23 cellular contexts compared by ENCODE assay signal in genomic region chr15:95605098-95605497, GRCh38.
DNase-seq lines count a peak whose midpoint lies in the region; ATAC-seq, FAIRE-seq and TF ChIP-seq lines count a peak whose summit lies in the region.
"Had no signal": no experiment of that assay in that cellular context is flagged by ENCODE, and none has a peak within 500 bp of the region (broad histone marks: within the 10 kb centered on the region; RNA-seq: fewer than 3 reads in every experiment).

No MANE protein-coding gene starts in this region.

- intact Hi-C loops in left ventricle myocardium inferior (cut with micrococcal nuclease) (no loop called here), right cardiac atrium (cut with DNase I) (no loop called here), aorta (cut with DNase I) (loop anchor here (10.0 kb wide), 3 partner anchors 190 to 340 kb away; no protein-coding TSS in a partner anchor)

- FAIRE-seq in islet of Langerhans (lab: Jason Lieb, UNC), result peak; percentile 17
- FAIRE-seq: GM18507 had no signal

- H3K9me3 ChIP-seq in left ventricle myocardium inferior (replicated peaks) (peaks cover 5% of the 10 kb centered on the region), right cardiac atrium (ENCODE audit: control insufficient read depth, low read length) (no peaks in the 10 kb centered on the region), skeletal muscle tissue (ENCODE audit: control insufficient read depth in 3 of 3, low read length in 3 of 3) (no peaks in the 10 kb centered on the region), aorta (ENCODE audit: control insufficient read depth, low read length) (no peaks in the 10 kb centered on the region)

- H3K27ac ChIP-seq in left ventricle myocardium inferior (replicated peaks) (peak overlapping the region; percentile 77), right cardiac atrium (ENCODE audit: low read length) (no peak overlapping the region), skeletal muscle tissue (ENCODE audit: low read depth, low read length) (peak overlapping the region; percentile 9), aorta (ENCODE audit: low read depth in 1 of 2, low read length in 2 of 2) (no peak overlapping the region)
- H3K27ac ChIP-seq: BLaER1 treated with 17β-estradiol and CSF1 and Interleukin-3, amounts not matched to agents 10 nM and 100 nM; KMS-11; PC-9 had no signal

- H3K9ac ChIP-seq in skeletal muscle tissue (ENCODE audit: low read depth in 1 of 3, low read length in 3 of 3), result no peak overlapping the region
- H3K9ac ChIP-seq: BLaER1 treated with 17β-estradiol and CSF1 and Interleukin-3, amounts not matched to agents 10 nM and 100 nM; KMS-11 had no signal

- H3K27me3 ChIP-seq in left ventricle myocardium inferior (ENCODE audit: low read depth) (no peaks in the 10 kb centered on the region), right cardiac atrium (ENCODE audit: control insufficient read depth, insufficient read depth) (no peaks in the 10 kb centered on the region), skeletal muscle tissue (ENCODE audit: control insufficient read depth in 3 of 3, insufficient read depth in 3 of 3, low read length in 3 of 3) (no peaks in the 10 kb centered on the region), aorta (ENCODE audit: control insufficient read depth in 1 of 2, insufficient read depth in 2 of 2, low read length in 1 of 2) (no peaks in the 10 kb centered on the region)
- H3K27me3 ChIP-seq: BLaER1 treated with 17β-estradiol and CSF1 and Interleukin-3, amounts not matched to agents 10 nM and 100 nM had no signal

- DNase-seq in left ventricle myocardium inferior (no peak), right cardiac atrium (no peak), aorta (no peak), AG08396 (ENCODE audit: low spot score) (no peak)
- DNase-seq in activated CD4-positive, alpha-beta T cell treated with anti-CD3 and anti-CD28 coated beads, Interleukin-2, amount 50 U/mL, for 1 hour, result no peak
- DNase-seq: AML-193; CD4-positive, alpha-beta T cell; DMS53; H9; MM.1S; NCI-H2029 treated with DMSO at 0.1 percent for 48 hours; NCI-H446 treated with DMSO at 0.1 percent for 48 hours; NCI-H526; NCI-H82; NK-92 treated with Interleukin-12 subunit alpha and Interleukin-12 subunit beta, amount 100 ng/mL, for 24 hours; PC-9 had no signal

- ATAC-seq in right cardiac atrium, result no peak
- ATAC-seq in aorta (ENCODE audit: low FRiP score), result peak; percentile 26
- no peak for ATAC-seq in GM18511 (IDR thresholded peaks at IDR 0.05; ENCODE audit: unreplicated experiment)
- ATAC-seq: GM23338 had no signal

- H3K4me1 ChIP-seq in left ventricle myocardium inferior, result peaks cover 15% of the 10 kb centered on the region
- H3K4me1 ChIP-seq in right cardiac atrium (ENCODE audit: control insufficient read depth, insufficient read depth, low read length), result no peaks in the 10 kb centered on the region
- peaks cover 0 to 4% (median 0%) of the 10 kb centered on the region in 3 donors for H3K4me1 ChIP-seq in skeletal muscle tissue (ENCODE audit: control insufficient read depth in 3 of 3, insufficient read depth in 3 of 3, low read length in 3 of 3)
- peaks cover 4% of the 10 kb centered on the region in 2 donors for H3K4me1 ChIP-seq in aorta (ENCODE audit: control insufficient read depth in 1 of 2, insufficient read depth in 2 of 2, low read length in 2 of 2)

- H3K4me3 ChIP-seq in left ventricle myocardium inferior, result no peak overlapping the region
- H3K4me3 ChIP-seq in right cardiac atrium (ENCODE audit: low read length), result no peak overlapping the region
- no peak overlapping the region for H3K4me3 ChIP-seq in skeletal muscle tissue (ENCODE audit: low read length in 3 of 3)
- H3K4me3 ChIP-seq in aorta (ENCODE audit: low read length in 2 of 2), result no peak overlapping the region
- H3K4me3 ChIP-seq: BLaER1 treated with 17β-estradiol and CSF1 and Interleukin-3, amounts not matched to agents 10 nM and 100 nM; GM23338; PC-9 had no signal

- H3K36me3 ChIP-seq in left ventricle myocardium inferior, result no peaks in the 10 kb centered on the region
- no peaks in the 10 kb centered on the region for H3K36me3 ChIP-seq in skeletal muscle tissue (ENCODE audit: control insufficient read depth in 3 of 3, insufficient read depth in 3 of 3, low read length in 3 of 3)
- no peaks in the 10 kb centered on the region for H3K36me3 ChIP-seq in aorta (ENCODE audit: control insufficient read depth in 1 of 2, insufficient read depth in 2 of 2, low read length in 1 of 2)
- H3K36me3 ChIP-seq: BLaER1 treated with 17β-estradiol and CSF1 and Interleukin-3, amounts not matched to agents 10 nM and 100 nM had no signal

- no peak for TF ChIP-seq CTCF in left ventricle myocardium inferior (IDR thresholded peaks at IDR 0.05; ENCODE audit: borderline replicate concordance)

Comparison
In these comparisons a context has a peak if more than half of its experiments do, and no peak if none do; other contexts are left out.
1. H3K27ac ChIP-seq: peak in left ventricle myocardium inferior (single experiment) and skeletal muscle tissue (single experiment); none in right cardiac atrium (single experiment) and aorta (0 of 2).
2. intact Hi-C loops: an anchor here in aorta (10.0 kb wide); none called in left ventricle myocardium inferior and right cardiac atrium.